10 cellular contexts compared by ENCODE assay signal in genomic region chr5:55160493-55161209, GRCh38. TPM values are rescaled to one million over a fixed set of nuclear protein-coding genes. Genes with fewer than 3 reads are reported as not detected.
A peak's percentile ranks its signal among the peaks of the same experiment; 100 is the strongest.
DNase-seq lines count a peak whose midpoint lies in the region; ATAC-seq and TF ChIP-seq lines count a peak whose summit lies in the region.
"Had no signal": no experiment of that assay in that cellular context is flagged by ENCODE, and none has a peak within 500 bp of the region (broad histone marks: within the 10 kb centered on the region; RNA-seq: fewer than 3 reads in every experiment).

No MANE protein-coding gene starts in this region.

- H3K27me3 ChIP-seq in SJSA1 (replicated peaks): no peaks in the 10 kb centered on the region
- peaks cover 1 to 5% of the 10 kb centered on the region in 2 donors for H3K27me3 ChIP-seq in naive thymus-derived CD4-positive, alpha-beta T cell (ENCODE audit: control insufficient read depth in 2 of 2, insufficient read depth in 2 of 2, low read length in 2 of 2)
- H3K27me3 ChIP-seq: Peyer's patch had no signal

- peak overlapping the region; percentile 97 for H3K27ac Mint-ChIP-seq in osteocyte (ENCODE audit: unreplicated experiment)
- no peak overlapping the region for H3K27ac Mint-ChIP-seq in naive thymus-derived CD4-positive, alpha-beta T cell

- intact Hi-C loops in naive thymus-derived CD4-positive, alpha-beta T cell (cut with micrococcal nuclease): no loop called here

- H3K27ac ChIP-seq in SJSA1: peak overlapping the region; percentile 95
- no peak overlapping the region for H3K27ac ChIP-seq in naive thymus-derived CD4-positive, alpha-beta T cell (ENCODE audit: low read depth, low read length)
- H3K27ac ChIP-seq: neutrophil had no signal

- CTCF ChIA-PET in naive thymus-derived CD4-positive, alpha-beta T cell (lab: Charles Lee): interaction anchor here (1.0 to 4.0 kb wide), 18 partner anchors 10 to 644 kb away, joined by 3 to 74 read pairs (median 5); partner anchors contain the start of gene SNX18

- peaks cover 7% of the 10 kb centered on the region for H3K4me1 ChIP-seq in SJSA1 (replicated peaks)
- no peaks in the 10 kb centered on the region for H3K4me1 ChIP-seq in naive thymus-derived CD4-positive, alpha-beta T cell (ENCODE audit: control insufficient read depth in 2 of 2, insufficient read depth in 2 of 2, low read length in 2 of 2)
- H3K4me1 ChIP-seq: Peyer's patch had no signal

- H3K9me3 ChIP-seq in SJSA1 (replicated peaks): no peaks in the 10 kb centered on the region
- no peaks in the 10 kb centered on the region for H3K9me3 ChIP-seq in naive thymus-derived CD4-positive, alpha-beta T cell (ENCODE audit: control insufficient read depth in 2 of 3, low read length in 3 of 3)
- H3K9me3 ChIP-seq: neutrophil, Peyer's patch had no signal

- in situ Hi-C loops in Caki2 (cut with HindIII; ENCODE audit: low pct_unique_long_range_greater_than_20kb, low sequenced_read_pairs): no loop called here

- DNase-seq in Caki2 (ENCODE audit: low read depth): peak; percentile 77
- peak; percentile 81 for DNase-seq in SJSA1 (ENCODE audit: low read depth in 1 of 2, low spot score in 2 of 2)
- peak; percentile 97 for DNase-seq in fibroblast of the aortic adventitia (ENCODE audit: low read depth)
- peak; percentile 87 for DNase-seq in osteocyte (ENCODE audit: extremely low spot score, unreplicated experiment)
- DNase-seq in naive thymus-derived CD4-positive, alpha-beta T cell: no peak
- no peak for DNase-seq in SHP77 (lab: John Stamatoyannopoulos, UW)
- no peak for DNase-seq in NCI-H82 treated with DMSO at 0.1 percent for 48 hours (lab: John Stamatoyannopoulos, UW; ENCODE audit: unreplicated experiment)
- DNase-seq in NCI-H1436 treated with DMSO at 0.1 percent for 48 hours (lab: John Stamatoyannopoulos, UW): no peak

- no peak for TF ChIP-seq CTCF in fibroblast of the aortic adventitia (IDR thresholded peaks at IDR 0.05; ENCODE audit: insufficient read depth, low read length)
- no peak for TF ChIP-seq CTCF in osteocyte (IDR thresholded peaks at IDR 0.05)

- H3K4me1 Mint-ChIP-seq in osteocyte (ENCODE audit: unreplicated experiment): peaks cover 21% of the 10 kb centered on the region
- peaks cover 0 to 9% (median 0%) of the 10 kb centered on the region in 7 donors for H3K4me1 Mint-ChIP-seq in naive thymus-derived CD4-positive, alpha-beta T cell

- no peak for ATAC-seq in naive thymus-derived CD4-positive, alpha-beta T cell

- POLR2A ChIA-PET in naive thymus-derived CD4-positive, alpha-beta T cell (lab: Charles Lee): interaction anchor here (0.7 to 0.8 kb wide), 2 partner anchors 210 to 256 kb away, joined by 3 read pairs; no protein-coding TSS in a partner anchor

- H3K4me3 ChIP-seq in SJSA1 (peak overlapping the region; percentile 45), fibroblast of the aortic adventitia (ENCODE audit: low read depth, low read length) (peak overlapping the region; percentile 68)
- no peak overlapping the region for H3K4me3 ChIP-seq in naive thymus-derived CD4-positive, alpha-beta T cell (ENCODE audit: low read length)

- H3K9me3 Mint-ChIP-seq in osteocyte (ENCODE audit: unreplicated experiment): no peaks in the 10 kb centered on the region
- peaks cover 0 to 11% (median 3%) of the 10 kb centered on the region in 11 donors for H3K9me3 Mint-ChIP-seq in naive thymus-derived CD4-positive, alpha-beta T cell

- no peaks in the 10 kb centered on the region for H3K27me3 Mint-ChIP-seq in osteocyte (ENCODE audit: unreplicated experiment)
- peaks cover 11 to 75% (median 33%) of the 10 kb centered on the region in 5 donors for H3K27me3 Mint-ChIP-seq in naive thymus-derived CD4-positive, alpha-beta T cell

- H3K36me3 ChIP-seq in SJSA1: peaks cover 41% of the 10 kb centered on the region
- H3K36me3 ChIP-seq in naive thymus-derived CD4-positive, alpha-beta T cell (ENCODE audit: control insufficient read depth in 2 of 3, insufficient read depth in 3 of 3, low read length in 3 of 3): no peaks in the 10 kb centered on the region
- H3K36me3 ChIP-seq: neutrophil, Peyer's patch had no signal

- peaks cover 26% of the 10 kb centered on the region for H3K36me3 Mint-ChIP-seq in osteocyte (ENCODE audit: unreplicated experiment)
- peaks cover 0 to 3% (median 0%) of the 10 kb centered on the region in 5 donors for H3K36me3 Mint-ChIP-seq in naive thymus-derived CD4-positive, alpha-beta T cell

- H3K4me3 Mint-ChIP-seq in osteocyte (ENCODE audit: unreplicated experiment): peak overlapping the region; percentile 90
- no peak overlapping the region for H3K4me3 Mint-ChIP-seq in naive thymus-derived CD4-positive, alpha-beta T cell

RNA-seq across cellular contexts. Expression of gene GPX8, which starts 0.7 kb away (rescaled TPM):
- total RNA-seq in Caki2 (2014; rRNA removed; shearing (Covaris generic); ENCODE audit: low replicate concordance): 29.6 and 49.3 TPM in 2 replicates
- total RNA-seq in SJSA1 (2014; rRNA removed; shearing (Covaris generic)): 111 and 136 TPM in 2 replicates
- total RNA-seq in fibroblast of the aortic adventitia (ENCODE audit: low replicate concordance): 79.7 and 244 TPM in 2 replicates
- total RNA-seq in osteocyte: 139 and 154 TPM in 2 replicates
- total RNA-seq in naive thymus-derived CD4-positive, alpha-beta T cell: not detected
- not detected for polyA plus RNA-seq in naive thymus-derived CD4-positive, alpha-beta T cell

RNA-seq across cellular contexts. Expression of gene CDC20B, which starts 12.3 kb away (rescaled TPM):
- total RNA-seq in Caki2 (2014; rRNA removed; shearing (Covaris generic); ENCODE audit: low replicate concordance): not detected in 2 replicates
- total RNA-seq in SJSA1 (2014; rRNA removed; shearing (Covaris generic)): not detected in 2 replicates
- total RNA-seq in fibroblast of the aortic adventitia (ENCODE audit: low replicate concordance) (not detected in 2 replicates), osteocyte (not detected in 2 replicates)
- under 1 TPM in 1 of 5 experiments, not detected in 4; 0.44 TPM for total RNA-seq in naive thymus-derived CD4-positive, alpha-beta T cell
- polyA plus RNA-seq in naive thymus-derived CD4-positive, alpha-beta T cell: not detected
- total RNA-seq: Peyer's patch had no signal

RNA-seq across cellular contexts. Expression of gene GZMA, which starts 58.2 kb away (rescaled TPM):
- total RNA-seq in Caki2 (2014; rRNA removed; shearing (Covaris generic); ENCODE audit: low replicate concordance): not detected in 2 replicates
- total RNA-seq in SJSA1 (2014; rRNA removed; shearing (Covaris generic)): not detected in 2 replicates
- total RNA-seq in fibroblast of the aortic adventitia (ENCODE audit: low replicate concordance) (not detected in 2 replicates), osteocyte (not detected in 2 replicates)
- total RNA-seq in naive thymus-derived CD4-positive, alpha-beta T cell: 1,000 to 10,000 TPM in 1 of 5 experiments, 10 to 100 TPM in 2, 1 to 10 TPM in 2; 2.0 to 1,076 (median 10.9) TPM
- polyA plus RNA-seq in naive thymus-derived CD4-positive, alpha-beta T cell: 10 to 100 TPM in 1 of 2 donors, 1 to 10 TPM in 1; 4.5 to 13.8 TPM

Comparison
In these comparisons a context has a peak if more than half of its experiments do, and no peak if none do; other contexts are left out.
1. DNase-seq: peak in Caki2 (single experiment), SJSA1 (2 of 2), fibroblast of the aortic adventitia (single experiment) and osteocyte (single experiment); none in naive thymus-derived CD4-positive, alpha-beta T cell (0 of 9), SHP77 (0 of 2), NCI-H82 treated with DMSO at 0.1 percent for 48 hours (single experiment) and NCI-H1436 treated with DMSO at 0.1 percent for 48 hours (single experiment).
2. RNA of gene GPX8, which starts 0.7 kb away (total RNA-seq): 79.7 to 244 TPM in fibroblast of the aortic adventitia, 139 to 154 TPM in osteocyte, 111 to 136 TPM in SJSA1 and 29.6 to 49.3 TPM in Caki2; not detected in naive thymus-derived CD4-positive, alpha-beta T cell; every median in the first group is over 10 times any median in the second.